Comparison of ENCODE assay signal across 8 cellular contexts in genomic region chr11:69674886-69675714, GRCh38. TPM values are rescaled to one million over a fixed set of nuclear protein-coding genes. Genes with fewer than 3 reads are reported as not detected.
DNase-seq lines count a peak whose midpoint lies in the region; ATAC-seq, FAIRE-seq and TF ChIP-seq lines count a peak whose summit lies in the region.

LTO1 (minus strand) TSS chr11:69675353; CDS start chr11:69675239, 114 bp downstream.

- intact Hi-C loops in Right ventricle myocardium superior (cut with DNase I) = no loop called here
- intact Hi-C loops in pancreas (cut with DNase I) = no loop called here
- intact Hi-C loops in thyroid gland (cut with DNase I) = no loop called here

- peaks cover 33% of the 10 kb centered on the region for H3K4me1 Mint-ChIP-seq in activated naive CD8-positive, alpha-beta T cell treated with anti-CD3 and anti-CD28 coated beads, Interleukin-2, amount 50 U/mL, for 24 hours

- H3K9me3 Mint-ChIP-seq in activated naive CD8-positive, alpha-beta T cell treated with anti-CD3 and anti-CD28 coated beads, Interleukin-2, amount 50 U/mL, for 24 hours = no peaks in the 10 kb centered on the region

- H3K36me3 Mint-ChIP-seq in activated naive CD8-positive, alpha-beta T cell treated with anti-CD3 and anti-CD28 coated beads, Interleukin-2, amount 50 U/mL, for 24 hours (ENCODE audit: low read depth) = peaks cover 17% of the 10 kb centered on the region

- TF ChIP-seq CTCF in GM10266 (IDR thresholded peaks at IDR 0.05; ENCODE audit: control insufficient read depth, insufficient read depth, low read depth, missing control alignments) (no peak), pancreas (IDR thresholded peaks at IDR 0.05) (no peak), thyroid gland (IDR thresholded peaks at IDR 0.05) (peak in 1 of 6 experiments; percentile 16)

- H3K4me3 ChIP-seq in pancreas (peak within 1 kb of the TSS; percentile 61 to 100 (median 100)), thyroid gland (replicated peaks in 1 of 3) (peak within 1 kb of the TSS; percentile 30 to 73 (median 72))

- TF ChIP-seq POLR2A in thyroid gland (IDR thresholded peaks at IDR 0.05) = peak in 1 of 2 donors; percentile 70

- 3% methylated on average over 71 to 72 of the region's 72 CpGs for WGBS in pancreas, 2 donors
- WGBS in thyroid gland, 2 donors = 9 to 16% methylated on average over 17 to 43 of the region's 72 CpGs

- H3K9me3 ChIP-seq in pancreas = no peaks in the 10 kb centered on the region
- H3K9me3 ChIP-seq in thyroid gland = no peaks in the 10 kb centered on the region

- peaks cover 4% of the 10 kb centered on the region for H3K27me3 Mint-ChIP-seq in activated naive CD8-positive, alpha-beta T cell treated with anti-CD3 and anti-CD28 coated beads, Interleukin-2, amount 50 U/mL, for 24 hours

- FAIRE-seq in pancreas (lab: Jason Lieb, UNC) = no peak

- H3K4me3 Mint-ChIP-seq in activated naive CD8-positive, alpha-beta T cell treated with anti-CD3 and anti-CD28 coated beads, Interleukin-2, amount 50 U/mL, for 24 hours = peak within 1 kb of the TSS; percentile 90

- peak; percentile 93 for ATAC-seq in HG02678 (IDR thresholded peaks at IDR 0.05; ENCODE audit: unreplicated experiment)
- ATAC-seq in activated naive CD8-positive, alpha-beta T cell treated with anti-CD3 and anti-CD28 coated beads, Interleukin-2, amount 50 U/mL, for 24 hours = peak; percentile 89
- peak; percentile 100 for ATAC-seq in Right ventricle myocardium superior (ENCODE audit: poor library complexity)
- peak; percentile 99 to 100 (median 99) for ATAC-seq in pancreas

- H3K36me3 ChIP-seq in pancreas (peaks cover 0 to 10% (median 0%) of the 10 kb centered on the region in 3 donors), thyroid gland (peaks cover 5 to 8% of the 10 kb centered on the region in 2 donors)

- H3K27ac ChIP-seq in pancreas (peak within 1 kb of the TSS; percentile 42 to 64 (median 58)), thyroid gland (peak within 1 kb of the TSS in 2 of 3 donors; percentile 63 to 84)

- H3K4me1 ChIP-seq in pancreas (peaks cover 0 to 11% (median 6%) of the 10 kb centered on the region in 3 donors), thyroid gland (peaks cover 11 to 18% of the 10 kb centered on the region in 2 donors)

- H3K27ac Mint-ChIP-seq in activated naive CD8-positive, alpha-beta T cell treated with anti-CD3 and anti-CD28 coated beads, Interleukin-2, amount 50 U/mL, for 24 hours = peak within 1 kb of the TSS; percentile 92

- H3K27me3 ChIP-seq in pancreas = no peaks in the 10 kb centered on the region
- no peaks in the 10 kb centered on the region for H3K27me3 ChIP-seq in thyroid gland

- peak; percentile 99 for DNase-seq in GM10266 (ENCODE audit: extremely low spot score)
- DNase-seq in NCI-H1417 (lab: John Stamatoyannopoulos, UW) = peak; percentile 92 to 96 (median 93)
- DNase-seq in SW480 (ENCODE audit: low spot score) = peak; percentile 95
- DNase-seq in activated naive CD8-positive, alpha-beta T cell treated with anti-CD3 and anti-CD28 coated beads, Interleukin-2, amount 50 U/mL, for 24 hours = peak; percentile 98
- DNase-seq in Right ventricle myocardium superior = peak; percentile 99
- DNase-seq in pancreas = peak; percentile 93 to 100 (median 97)
- peak; percentile 94 to 96 for DNase-seq in thyroid gland

RNA-seq across cellular contexts. Expression of gene LTO1, which starts in this region (rescaled TPM):
- total RNA-seq in Right ventricle myocardium superior (7.3 TPM), pancreas (10 to 100 TPM in 4 of 6 donors, 1 to 10 TPM in 2; 7.7 to 13.3 (median 12.1) TPM), thyroid gland (10 to 100 TPM; 23.5 to 40.0 (median 26.9) TPM)
- polyA plus RNA-seq in pancreas = 10 to 100 TPM; 24.2 to 27.8 TPM

Comparison
In these comparisons a context has a peak if more than half of its experiments do, and no peak if none do; other contexts are left out.
1. Peak in every context shown above with its lines: DNase-seq, ATAC-seq, H3K4me3 ChIP-seq and H3K27ac ChIP-seq.